9 cellular contexts compared by ENCODE assay signal in the genomic region with DNA sequence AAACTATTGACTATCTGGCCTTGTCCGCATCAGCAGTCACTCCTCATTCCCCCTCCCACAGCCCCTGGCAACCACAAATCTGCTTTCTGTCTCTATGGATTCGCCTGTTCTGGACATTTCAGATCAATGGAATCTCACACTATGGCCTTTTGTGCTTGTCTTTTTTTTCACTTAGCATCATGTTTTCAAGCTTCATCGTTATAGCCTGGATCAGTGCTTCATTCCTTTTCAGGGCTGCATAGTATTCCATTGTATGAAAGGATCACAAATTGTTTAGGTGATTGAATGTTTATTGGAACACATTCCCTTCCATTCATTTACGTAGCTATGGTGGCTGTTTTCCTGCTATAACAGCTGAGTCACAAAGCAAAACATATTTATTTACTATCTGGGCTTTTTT. TPM values are rescaled to one million over a fixed set of nuclear protein-coding genes. Genes with fewer than 3 reads are reported as not detected.
"Had no signal": no experiment of that assay in that cellular context is flagged by ENCODE, and none has a peak within 500 bp of the region (broad histone marks: within the 10 kb centered on the region; RNA-seq: fewer than 3 reads in every experiment).

No MANE protein-coding gene starts in this region.

- DNase-seq: GDM1, GF-D8 had no signal

- FAIRE-seq: G401.6, GM12878, GM12891, GM12892, GM18507, GM19239 had no signal

- H3K4me3 ChIP-seq: GM12878 had no signal

- ATAC-seq: GM12878 had no signal

RNA-seq across cellular contexts. Expression of a gene that starts 7.7 kb away (rescaled TPM):
- total RNA-seq: G401 had no signal

RNA-seq across cellular contexts. Expression of a gene that starts 21.3 kb away (rescaled TPM):
- total RNA-seq: GM12878 had no signal
- polyA plus RNA-seq: GM12878 had no signal

RNA-seq across cellular contexts. Expression of a gene that starts 22.7 kb away (rescaled TPM):
- total RNA-seq: G401 had no signal
